4 cellular contexts compared by ENCODE assay signal in genomic region chr6:166774770-166775169, GRCh38.
"Had no signal": no experiment of that assay in that cellular context is flagged by ENCODE, and none has a peak within 500 bp of the region (broad histone marks: within the 10 kb centered on the region; RNA-seq: fewer than 3 reads in every experiment).

No MANE protein-coding gene starts in this region.

- DNase-seq: activated gamma-delta T cell had no signal

- FAIRE-seq: pancreas had no signal

- H3K4me3 ChIP-seq: pancreas, suprapubic skin, upper lobe of left lung had no signal

- H3K27ac ChIP-seq: pancreas, suprapubic skin, upper lobe of left lung had no signal

- H3K9me3 ChIP-seq: pancreas, suprapubic skin, upper lobe of left lung had no signal

- H3K36me3 ChIP-seq: pancreas, suprapubic skin, upper lobe of left lung had no signal

- H3K4me1 ChIP-seq: pancreas, suprapubic skin had no signal

- H3K27me3 ChIP-seq: pancreas, upper lobe of left lung had no signal
